23 cellular contexts compared by ENCODE assay signal in genomic region chr10:132599712-132600111, GRCh38.
A peak's percentile ranks its signal among the peaks of the same experiment; 100 is the strongest.
DNase-seq lines count a peak whose midpoint lies in the region; ATAC-seq, FAIRE-seq and TF ChIP-seq lines count a peak whose summit lies in the region.
"Had no signal": no experiment of that assay in that cellular context is flagged by ENCODE, and none has a peak within 500 bp of the region (broad histone marks: within the 10 kb centered on the region; RNA-seq: fewer than 3 reads in every experiment).

No MANE protein-coding gene starts in this region.

- H3K9ac ChIP-seq in HepG2 (ENCODE audit: insufficient read depth, low read depth, low read length), result no peak overlapping the region

- H3K9me3 ChIP-seq in HepG2 (ENCODE audit: low read length) (peaks cover 30% of the 10 kb centered on the region), right lobe of liver (no peaks in the 10 kb centered on the region), esophagus muscularis mucosa (peaks cover 0 to 8% (median 4%) of the 10 kb centered on the region in 4 donors), stomach (peaks cover 0 to 10% (median 6%) of the 10 kb centered on the region in 4 donors)

- H3K9me3 Mint-ChIP-seq in memory B cell, result peaks cover 11% of the 10 kb centered on the region
- H3K9me3 Mint-ChIP-seq in activated T-helper 1 cell treated with anti-CD3 and anti-CD28 coated beads, Interleukin-12 subunit alpha, Interleukin-12 subunit beta, Interleukin-2, Interleukin-4 antibody, amounts not matched to agents 30 ng/mL and 10 ng/mL and 1 ng/mL, durations not matched to agents 14 hours and 24 hours and 36 hours, result peaks cover 58% of the 10 kb centered on the region

- no peak for DNase-seq in HepG2 (ENCODE audit: low spot score)
- DNase-seq in right lobe of liver, result no peak
- DNase-seq in esophagus muscularis mucosa (ENCODE audit: extremely low spot score), result no peak
- no peak for DNase-seq in memory B cell (ENCODE audit: low spot score in 2 of 2)
- no peak for DNase-seq in stomach
- no peak for DNase-seq in activated T-helper 1 cell treated with anti-CD3 and anti-CD28 coated beads, Interleukin-12 subunit alpha, Interleukin-12 subunit beta, Interleukin-2, Interleukin-4 antibody, amounts not matched to agents 30 ng/mL and 10 ng/mL and 1 ng/mL, durations not matched to agents 14 hours and 24 hours and 36 hours (ENCODE audit: low spot score)
- no peak for DNase-seq in kidney glomerular epithelial cell (lab: John Stamatoyannopoulos, UW)
- DNase-seq: 8988T; C1 segment of cervical spinal cord; CD4-positive, CD25-positive, alpha-beta regulatory T cell; CD8-positive, alpha-beta memory T cell; COR-L47; DMS 273 treated with DMSO at 0.1 percent for 48 hours; HCEC 1CT; HFFc6 had no signal

- peak overlapping the region; percentile 50; the same call in 1 of the 2 replicates for H3K4me2 ChIP-seq in HepG2 (ENCODE audit: low read depth, low read length)
- H3K4me2 ChIP-seq: GM23338 had no signal

- CTCF ChIA-PET in HepG2 (lab: Yijun Ruan, JAX; ENCODE audit: low intra/inter-chr PET ratio, low total read pairs), result no interaction called here

- H3K36me3 ChIP-seq in HepG2 (replicated peaks in 1 of 2; ENCODE audit: control insufficient read depth in 1 of 2, insufficient read depth in 2 of 2, low read length in 2 of 2), result no peaks in the 10 kb centered on the region
- no peaks in the 10 kb centered on the region for H3K36me3 ChIP-seq in right lobe of liver
- H3K36me3 ChIP-seq in esophagus muscularis mucosa, result no peaks in the 10 kb centered on the region
- H3K36me3 ChIP-seq in stomach, result no peaks in the 10 kb centered on the region

- ATAC-seq in HepG2 (no peak), right lobe of liver (no peak), memory B cell (ENCODE audit: low read depth) (no peak), HG03521 (IDR thresholded peaks at IDR 0.05; ENCODE audit: unreplicated experiment) (no peak)
- ATAC-seq: GM23338 had no signal

- H3K4me1 Mint-ChIP-seq in memory B cell, result peaks cover 45% of the 10 kb centered on the region
- peaks cover 9% of the 10 kb centered on the region for H3K4me1 Mint-ChIP-seq in activated T-helper 1 cell treated with anti-CD3 and anti-CD28 coated beads, Interleukin-12 subunit alpha, Interleukin-12 subunit beta, Interleukin-2, Interleukin-4 antibody, amounts not matched to agents 30 ng/mL and 10 ng/mL and 1 ng/mL, durations not matched to agents 14 hours and 24 hours and 36 hours (ENCODE audit: low read depth)
- H3K4me1 Mint-ChIP-seq: GM23338 had no signal

- TF ChIP-seq EP300 in HepG2 (IDR thresholded peaks at IDR 0.05; ENCODE audit: low read depth in 2 of 2, low read length in 2 of 2) (no peak), HepG2 (CRISPR knock-in tag; IDR thresholded peaks at IDR 0.05; ENCODE audit: borderline replicate concordance) (no peak), esophagus muscularis mucosa (IDR thresholded peaks at IDR 0.05) (no peak), stomach (IDR thresholded peaks at IDR 0.05) (no peak)

- TF ChIP-seq RAD21 in HepG2 (CRISPR knock-in tag; IDR thresholded peaks at IDR 0.05), result no peak

- H3K27ac ChIP-seq in HepG2 (ENCODE audit: extremely low read length, insufficient read depth, low read length), result no peak overlapping the region
- no peak overlapping the region for H3K27ac ChIP-seq in right lobe of liver
- peak overlapping the region; percentile 32 to 80 (median 67) for H3K27ac ChIP-seq in esophagus muscularis mucosa (replicated peaks in 1 of 4)
- H3K27ac ChIP-seq in stomach, result peak overlapping the region; percentile 30 to 76 (median 58)

- no TSS peak for BruUV-seq in HepG2 (replicated peaks; lab: Mats Ljungman, UMichigan)

- intact Hi-C loops in HepG2 (cut with micrococcal nuclease; ENCODE audit: unreplicated experiment) (no loop called here), right lobe of liver (cut with DNase I) (no loop called here), esophagus muscularis mucosa (cut with DNase I) (no loop called here), stomach (cut with DNase I; ENCODE audit: low total_unique reads) (no loop called here)
- intact Hi-C loops in activated T-helper 1 cell treated with anti-CD3 and anti-CD28 coated beads, Interleukin-12 subunit alpha, Interleukin-12 subunit beta, Interleukin-2, Interleukin-4 antibody, amounts not matched to agents 30 ng/mL and 10 ng/mL and 1 ng/mL, durations not matched to agents 14 hours and 24 hours and 36 hours (cut with micrococcal nuclease), result no loop called here

- peaks cover 17% of the 10 kb centered on the region for H3K4me1 ChIP-seq in HepG2 (ENCODE audit: insufficient read depth, low read length)
- H3K4me1 ChIP-seq in right lobe of liver, result peaks cover 0 to 4% (median 0%) of the 10 kb centered on the region in 4 donors
- H3K4me1 ChIP-seq in esophagus muscularis mucosa, result peaks cover 33 to 85% (median 84%) of the 10 kb centered on the region in 4 donors
- peaks cover 18 to 77% (median 45%) of the 10 kb centered on the region in 4 donors for H3K4me1 ChIP-seq in stomach

- H3K4me3 Mint-ChIP-seq in memory B cell, result no peak overlapping the region
- no peak overlapping the region for H3K4me3 Mint-ChIP-seq in activated T-helper 1 cell treated with anti-CD3 and anti-CD28 coated beads, Interleukin-12 subunit alpha, Interleukin-12 subunit beta, Interleukin-2, Interleukin-4 antibody, amounts not matched to agents 30 ng/mL and 10 ng/mL and 1 ng/mL, durations not matched to agents 14 hours and 24 hours and 36 hours
- H3K4me3 Mint-ChIP-seq: CD4-positive, CD25-positive, alpha-beta regulatory T cell; CD8-positive, alpha-beta memory T cell; GM23338; HFFc6; IgD-negative memory B cell had no signal

- WGBS in HepG2 (ENCODE audit: low lambda C conversion rate), result 100% methylated on average over 3 of the region's 3 CpGs
- WGBS in right lobe of liver (ENCODE audit: insufficient coverage, low coverage, low lambda C conversion rate, missing lambda C conversion rate), result 100% methylated on average over 3 of the region's 3 CpGs
- 100% methylated on average over 1 of the region's 3 CpGs for WGBS in esophagus muscularis mucosa
- WGBS in stomach, 5 donors, result 90 to 95% (median 95%) methylated on average over 3 of the region's 3 CpGs

- no peak for TF ChIP-seq POLR2A in HepG2 (IDR thresholded peaks at IDR 0.05; ENCODE audit: insufficient read depth in 1 of 2, low read depth in 2 of 2, low read length in 2 of 2)
- TF ChIP-seq POLR2A in right lobe of liver (IDR thresholded peaks at IDR 0.05), result no peak
- TF ChIP-seq POLR2A in esophagus muscularis mucosa (IDR thresholded peaks at IDR 0.05; ENCODE audit: low read depth), result no peak
- TF ChIP-seq POLR2A in stomach (IDR thresholded peaks at IDR 0.05), result no peak

- H4K20me1 ChIP-seq in HepG2 (ENCODE audit: insufficient read depth, low read length), result no peaks in the 10 kb centered on the region

- FAIRE-seq in HepG2 (lab: Jason Lieb, UNC), result no peak
- FAIRE-seq: G401.6, GM12891, GM18507, H54, HTR-8/SVneo had no signal

- peaks cover 26% of the 10 kb centered on the region for H3K36me3 Mint-ChIP-seq in memory B cell
- peaks cover 25% of the 10 kb centered on the region for H3K36me3 Mint-ChIP-seq in activated T-helper 1 cell treated with anti-CD3 and anti-CD28 coated beads, Interleukin-12 subunit alpha, Interleukin-12 subunit beta, Interleukin-2, Interleukin-4 antibody, amounts not matched to agents 30 ng/mL and 10 ng/mL and 1 ng/mL, durations not matched to agents 14 hours and 24 hours and 36 hours (ENCODE audit: low read depth)

- in situ Hi-C loops in HepG2 (cut with HindIII; ENCODE audit: extremely low pct_ligation_motif_present, low pct_unique_long_range_greater_than_20kb), result no loop called here

- H3K79me2 ChIP-seq in HepG2 (ENCODE audit: insufficient read depth, low read length), result peaks cover 31% of the 10 kb centered on the region

- POLR2A ChIA-PET in HepG2 (lab: Yijun Ruan, JAX), result no interaction called here

- H3K27ac Mint-ChIP-seq in memory B cell, result peak overlapping the region; percentile 60
- H3K27ac Mint-ChIP-seq in activated T-helper 1 cell treated with anti-CD3 and anti-CD28 coated beads, Interleukin-12 subunit alpha, Interleukin-12 subunit beta, Interleukin-2, Interleukin-4 antibody, amounts not matched to agents 30 ng/mL and 10 ng/mL and 1 ng/mL, durations not matched to agents 14 hours and 24 hours and 36 hours, result no peak overlapping the region
- H3K27ac Mint-ChIP-seq: CD8-positive, alpha-beta memory T cell; GM23338; HFFc6 had no signal

- no peak overlapping the region for H2AFZ ChIP-seq in HepG2 (ENCODE audit: low read length)
- H2AFZ ChIP-seq: GM23338 had no signal

- H3K27me3 ChIP-seq in HepG2 (ENCODE audit: control insufficient read depth in 1 of 2, insufficient read depth in 2 of 2, low read length in 2 of 2), result no peaks in the 10 kb centered on the region
- H3K27me3 ChIP-seq in right lobe of liver, result no peaks in the 10 kb centered on the region
- no peaks in the 10 kb centered on the region for H3K27me3 ChIP-seq in esophagus muscularis mucosa
- no peaks in the 10 kb centered on the region for H3K27me3 ChIP-seq in stomach

- no peaks in the 10 kb centered on the region for H3K27me3 Mint-ChIP-seq in memory B cell
- peaks cover 8% of the 10 kb centered on the region for H3K27me3 Mint-ChIP-seq in activated T-helper 1 cell treated with anti-CD3 and anti-CD28 coated beads, Interleukin-12 subunit alpha, Interleukin-12 subunit beta, Interleukin-2, Interleukin-4 antibody, amounts not matched to agents 30 ng/mL and 10 ng/mL and 1 ng/mL, durations not matched to agents 14 hours and 24 hours and 36 hours (ENCODE audit: insufficient read depth)
- H3K27me3 Mint-ChIP-seq: CD4-positive, CD25-positive, alpha-beta regulatory T cell; CD8-positive, alpha-beta memory T cell; IgD-negative memory B cell had no signal

- H3K4me3 ChIP-seq in HepG2 (replicated peaks in 1 of 3; ENCODE audit: insufficient read depth in 1 of 3, low read depth in 2 of 3, low read length in 3 of 3), result no peak overlapping the region
- H3K4me3 ChIP-seq in right lobe of liver, result no peak overlapping the region
- H3K4me3 ChIP-seq in esophagus muscularis mucosa, result no peak overlapping the region
- no peak overlapping the region for H3K4me3 ChIP-seq in stomach
- H3K4me3 ChIP-seq: GM23338 had no signal

- TF ChIP-seq CTCF in HepG2 (CRISPR knock-in tag; IDR thresholded peaks at IDR 0.05), result no peak
- no peak for TF ChIP-seq CTCF in right lobe of liver (IDR thresholded peaks at IDR 0.05)
- no peak for TF ChIP-seq CTCF in esophagus muscularis mucosa (IDR thresholded peaks at IDR 0.05)
- no peak for TF ChIP-seq CTCF in stomach (IDR thresholded peaks at IDR 0.05)

TF ChIP-seq in HepG2, 621 proteins besides CTCF, POLR2A, EP300 and RAD21 (continues in another document):
- TF ChIP-seq YY1 (IDR thresholded peaks at IDR 0.05; ENCODE audit: insufficient read depth, insufficient replicate concordance, low read depth, low read length), result no peak

Comparison
In these comparisons a context has a peak if more than half of its experiments do, and no peak if none do; other contexts are left out.
1. H3K27ac ChIP-seq: peak in esophagus muscularis mucosa (4 of 4) and stomach (5 of 5); none in HepG2 (single experiment) and right lobe of liver (0 of 3).